ENCODE assay signal across 8 cellular contexts in genomic region chr12:57846577-57847319, GRCh38. TPM values are rescaled to one million over a fixed set of nuclear protein-coding genes. Genes with fewer than 3 reads are reported as not detected.
A peak's percentile ranks its signal among the peaks of the same experiment; 100 is the strongest.
DNase-seq lines count a peak whose midpoint lies in the region; ATAC-seq and FAIRE-seq lines count a peak whose summit lies in the region.

CTDSP2 (minus strand) TSS chr12:57846729; CDS start chr12:57846435, 294 bp downstream.

- WGBS in esophagus, 2 donors = 0% methylated on average over 45 to 58 of the region's 58 CpGs

- H3K27me3 ChIP-seq in Karpas-422 (ENCODE audit: low read length) = no peaks in the 10 kb centered on the region
- no peaks in the 10 kb centered on the region for H3K27me3 ChIP-seq in esophagus (ENCODE audit: control insufficient read depth in 1 of 2, insufficient read depth in 2 of 2, low read length in 2 of 2)
- H3K27me3 ChIP-seq in mucosa of stomach (ENCODE audit: control insufficient read depth, insufficient read depth, low read length) = peaks cover 7% of the 10 kb centered on the region

- peaks cover 11% of the 10 kb centered on the region; the same call in 1 of the 2 replicates for H4K20me1 ChIP-seq in Karpas-422 (ENCODE audit: insufficient read depth, low read depth, low read length)

- ATAC-seq in GM21717 (IDR thresholded peaks at IDR 0.05; ENCODE audit: unreplicated experiment) = peak; percentile 49

- H3K36me3 ChIP-seq in Karpas-422 (ENCODE audit: insufficient read depth, low read length) (no peaks in the 10 kb centered on the region), esophagus (ENCODE audit: control insufficient read depth in 2 of 2, insufficient read depth in 2 of 2, low read length in 1 of 2) (no peaks in the 10 kb centered on the region), mucosa of stomach (ENCODE audit: control insufficient read depth, insufficient read depth, low read length) (no peaks in the 10 kb centered on the region)

- peak within 1 kb of the TSS; percentile 98 for H3K4me2 ChIP-seq in Karpas-422 (ENCODE audit: low read depth, low read length, poor library complexity, severe bottlenecking)

- peak within 1 kb of the TSS; percentile 94 for H2AFZ ChIP-seq in Karpas-422 (ENCODE audit: low read length)

- H3K4me3 ChIP-seq in Karpas-422 (ENCODE audit: low read length) = peak within 1 kb of the TSS; percentile 96
- peak within 1 kb of the TSS; percentile 96 to 98 for H3K4me3 ChIP-seq in esophagus (ENCODE audit: low read depth in 1 of 2, low read length in 2 of 2)
- peak within 1 kb of the TSS; percentile 82 for H3K4me3 ChIP-seq in mucosa of stomach (ENCODE audit: low read length)

- H3K4me1 ChIP-seq in Karpas-422 (ENCODE audit: low read length) (peaks cover 35% of the 10 kb centered on the region), esophagus (ENCODE audit: control insufficient read depth in 2 of 2, insufficient read depth in 2 of 2, low read length in 1 of 2) (peaks cover 6 to 8% of the 10 kb centered on the region in 2 donors), mucosa of stomach (ENCODE audit: control insufficient read depth, insufficient read depth, low read length) (peaks cover 26% of the 10 kb centered on the region)

- H3K9me2 ChIP-seq in Karpas-422 (replicated peaks; ENCODE audit: insufficient read depth, low read length) = no peaks in the 10 kb centered on the region

- no peaks in the 10 kb centered on the region for H3K79me2 ChIP-seq in Karpas-422 (ENCODE audit: low read length)

- in situ Hi-C loops in Caki2 (cut with HindIII; ENCODE audit: low pct_unique_long_range_greater_than_20kb, low sequenced_read_pairs) = no loop called here

- H3K27ac ChIP-seq in Karpas-422 (ENCODE audit: low read length) = no peak within 1 kb of the TSS
- peak within 1 kb of the TSS; percentile 97 to 99 for H3K27ac ChIP-seq in esophagus (ENCODE audit: low read depth in 2 of 2, low read length in 1 of 2)

- H3K9ac ChIP-seq in Karpas-422 (ENCODE audit: low read length) (peak within 1 kb of the TSS; percentile 84), mucosa of stomach (ENCODE audit: low read length) (peak within 1 kb of the TSS; percentile 99)

- no peak for FAIRE-seq in RCC 7860 (lab: Jason Lieb, UNC)

- peak; percentile 95 for DNase-seq in Caki2 (ENCODE audit: low read depth)
- peak; percentile 96 for DNase-seq in Karpas-422
- DNase-seq in RCC 7860 (ENCODE audit: low spot score) = peak; percentile 88
- peak; percentile 93 to 94 for DNase-seq in activated T-cell treated with anti-CD3 and anti-CD28 coated beads, Interleukin-2, amount 50 U/mL, for 48 hours
- peak; percentile 96 for DNase-seq in stimulated activated CD8-positive, alpha-beta memory T cell treated with anti-CD3 and anti-CD28 coated beads, Interleukin-4, amount 100 ng/mL, for 48 hours

- H3K9me3 ChIP-seq in Karpas-422 (ENCODE audit: low read length) (no peaks in the 10 kb centered on the region), esophagus (ENCODE audit: control insufficient read depth in 2 of 2, insufficient read depth in 1 of 2, low read depth in 1 of 2, low read length in 1 of 2) (no peaks in the 10 kb centered on the region), mucosa of stomach (ENCODE audit: control insufficient read depth, low read length) (no peaks in the 10 kb centered on the region)

RNA-seq across cellular contexts. Expression of gene CTDSP2, which starts in this region (rescaled TPM):
- 47.5 and 73.7 TPM in 2 replicates for total RNA-seq in Caki2 (2014; rRNA removed; shearing (Covaris generic); ENCODE audit: low replicate concordance)
- 10.9 and 14.2 TPM in 2 replicates for total RNA-seq in Karpas-422 (2014; rRNA removed; shearing (Covaris generic); ENCODE audit: low replicate concordance)
- 10 to 100 TPM; 22.4 to 34.7 TPM for polyA plus RNA-seq in esophagus
